In the genomic region with DNA sequence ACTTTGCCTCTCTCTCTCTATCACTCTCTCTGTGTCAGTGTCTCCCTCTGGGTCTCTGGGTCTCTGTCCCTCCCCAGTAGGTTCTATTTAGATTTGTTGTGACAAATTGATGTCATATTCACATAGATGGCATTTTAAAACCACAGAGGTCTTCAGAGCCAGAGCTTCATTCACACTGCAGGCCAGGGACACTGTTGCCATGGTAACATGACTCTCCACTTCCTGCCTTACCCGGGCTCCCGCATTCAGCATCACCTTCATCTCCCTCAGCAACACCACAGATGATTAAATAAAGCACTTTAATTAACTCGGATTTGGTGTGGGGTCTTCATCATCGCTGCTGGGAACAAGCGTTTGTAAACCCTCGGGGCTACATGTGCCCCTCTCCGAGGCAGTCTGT, we compare ENCODE assay signal across 9 cellular contexts.
A peak's percentile ranks its signal among the peaks of the same experiment; 100 is the strongest.
DNase-seq lines count a peak whose midpoint lies in the region; ATAC-seq and TF ChIP-seq lines count a peak whose summit lies in the region.
"Had no signal": no experiment of that assay in that cellular context is flagged by ENCODE, and none has a peak within 500 bp of the region (broad histone marks: within the 10 kb centered on the region; RNA-seq: fewer than 3 reads in every experiment).

No MANE protein-coding gene starts in this region.

- no peak for TF ChIP-seq CTCF in neural progenitor cell (IDR thresholded peaks at IDR 0.05)
- no peak for TF ChIP-seq CTCF in breast epithelium (IDR thresholded peaks at IDR 0.05)

- DNase-seq in activated CD8-positive, alpha-beta memory T cell treated with anti-CD3 and anti-CD28 coated beads, Interleukin-2, amount 10 ng/mL, durations not matched to agents 7 days and 5 days = peak; percentile 65
- DNase-seq in activated CD8-positive, alpha-beta memory T cell treated with anti-CD3 and anti-CD28 coated beads for 24 hours = no peak
- DNase-seq in NCI-H1417 treated with DMSO at 0.1 percent for 48 hours (lab: John Stamatoyannopoulos, UW) (peak; percentile 44), neural progenitor cell (ENCODE audit: low spot score) (peak; percentile 66), germinal center (ENCODE audit: low spot score) (no peak), medulla oblongata (ENCODE audit: extremely low spot score) (no peak), breast epithelium (ENCODE audit: low spot score in 2 of 2) (no peak)
- DNase-seq in activated T-helper 1 cell treated with anti-CD3 and anti-CD28 coated beads, Interleukin-12 subunit alpha, Interleukin-12 subunit beta, Interleukin-2, Interleukin-4 antibody, amounts not matched to agents 30 ng/mL and 10 ng/mL and 1 ng/mL, durations not matched to agents 14 hours and 24 hours and 36 hours (ENCODE audit: low spot score) = peak; percentile 41
- DNase-seq: stimulated activated naive CD4-positive, alpha-beta T cell treated with Interleukin-2 at 50 U/mL for 16 hours had no signal

- no peaks in the 10 kb centered on the region for H3K36me3 Mint-ChIP-seq in activated CD8-positive, alpha-beta memory T cell treated with anti-CD3 and anti-CD28 coated beads, Interleukin-2, amount 10 ng/mL, durations not matched to agents 7 days and 5 days
- H3K36me3 Mint-ChIP-seq in activated T-helper 1 cell treated with anti-CD3 and anti-CD28 coated beads, Interleukin-12 subunit alpha, Interleukin-12 subunit beta, Interleukin-2, Interleukin-4 antibody, amounts not matched to agents 30 ng/mL and 10 ng/mL and 1 ng/mL, durations not matched to agents 14 hours and 24 hours and 36 hours (ENCODE audit: low read depth) = no peaks in the 10 kb centered on the region
- peaks cover 3% of the 10 kb centered on the region for H3K36me3 Mint-ChIP-seq in neural progenitor cell

- peaks cover 18% of the 10 kb centered on the region for H3K4me1 Mint-ChIP-seq in activated CD8-positive, alpha-beta memory T cell treated with anti-CD3 and anti-CD28 coated beads, Interleukin-2, amount 10 ng/mL, durations not matched to agents 7 days and 5 days
- H3K4me1 Mint-ChIP-seq in activated T-helper 1 cell treated with anti-CD3 and anti-CD28 coated beads, Interleukin-12 subunit alpha, Interleukin-12 subunit beta, Interleukin-2, Interleukin-4 antibody, amounts not matched to agents 30 ng/mL and 10 ng/mL and 1 ng/mL, durations not matched to agents 14 hours and 24 hours and 36 hours (ENCODE audit: low read depth) = peaks cover 15% of the 10 kb centered on the region
- peaks cover 25% of the 10 kb centered on the region for H3K4me1 Mint-ChIP-seq in neural progenitor cell

- H3K27me3 Mint-ChIP-seq in activated CD8-positive, alpha-beta memory T cell treated with anti-CD3 and anti-CD28 coated beads, Interleukin-2, amount 10 ng/mL, durations not matched to agents 7 days and 5 days = no peaks in the 10 kb centered on the region
- H3K27me3 Mint-ChIP-seq in activated T-helper 1 cell treated with anti-CD3 and anti-CD28 coated beads, Interleukin-12 subunit alpha, Interleukin-12 subunit beta, Interleukin-2, Interleukin-4 antibody, amounts not matched to agents 30 ng/mL and 10 ng/mL and 1 ng/mL, durations not matched to agents 14 hours and 24 hours and 36 hours (ENCODE audit: insufficient read depth) = no peaks in the 10 kb centered on the region
- peaks cover 16% of the 10 kb centered on the region for H3K27me3 Mint-ChIP-seq in neural progenitor cell (ENCODE audit: insufficient read depth, low read depth)

- H3K4me2 ChIP-seq in neural progenitor cell = no peak overlapping the region

- no peak overlapping the region for H3K4me3 Mint-ChIP-seq in activated CD8-positive, alpha-beta memory T cell treated with anti-CD3 and anti-CD28 coated beads, Interleukin-2, amount 10 ng/mL, durations not matched to agents 7 days and 5 days
- no peak overlapping the region for H3K4me3 Mint-ChIP-seq in activated T-helper 1 cell treated with anti-CD3 and anti-CD28 coated beads, Interleukin-12 subunit alpha, Interleukin-12 subunit beta, Interleukin-2, Interleukin-4 antibody, amounts not matched to agents 30 ng/mL and 10 ng/mL and 1 ng/mL, durations not matched to agents 14 hours and 24 hours and 36 hours
- H3K4me3 Mint-ChIP-seq in neural progenitor cell = no peak overlapping the region

- no peaks in the 10 kb centered on the region for H3K9me3 ChIP-seq in neural progenitor cell (ENCODE audit: low read depth)
- H3K9me3 ChIP-seq in breast epithelium = no peaks in the 10 kb centered on the region

- H2AFZ ChIP-seq in neural progenitor cell (replicated peaks) = no peak overlapping the region

- ATAC-seq in activated CD8-positive, alpha-beta memory T cell treated with anti-CD3 and anti-CD28 coated beads, Interleukin-2, amount 10 ng/mL, durations not matched to agents 7 days and 5 days = peak; percentile 92

- peak overlapping the region; percentile 30 for H3K27ac Mint-ChIP-seq in activated CD8-positive, alpha-beta memory T cell treated with anti-CD3 and anti-CD28 coated beads, Interleukin-2, amount 10 ng/mL, durations not matched to agents 7 days and 5 days
- H3K27ac Mint-ChIP-seq in activated T-helper 1 cell treated with anti-CD3 and anti-CD28 coated beads, Interleukin-12 subunit alpha, Interleukin-12 subunit beta, Interleukin-2, Interleukin-4 antibody, amounts not matched to agents 30 ng/mL and 10 ng/mL and 1 ng/mL, durations not matched to agents 14 hours and 24 hours and 36 hours = peak overlapping the region; percentile 59
- no peak overlapping the region for H3K27ac Mint-ChIP-seq in neural progenitor cell

- TF ChIP-seq POLR2A in breast epithelium (IDR thresholded peaks at IDR 0.05) = no peak

- H3F3A ChIP-seq in neural progenitor cell (ENCODE audit: low read depth) = no peaks in the 10 kb centered on the region

- H4K20me1 ChIP-seq in neural progenitor cell (ENCODE audit: low read depth) = no peaks in the 10 kb centered on the region

- H3K27ac ChIP-seq in neural progenitor cell (no peak overlapping the region), breast epithelium (no peak overlapping the region)

- no peaks in the 10 kb centered on the region for H3K9me3 Mint-ChIP-seq in activated CD8-positive, alpha-beta memory T cell treated with anti-CD3 and anti-CD28 coated beads, Interleukin-2, amount 10 ng/mL, durations not matched to agents 7 days and 5 days (ENCODE audit: low read depth)
- no peaks in the 10 kb centered on the region for H3K9me3 Mint-ChIP-seq in activated T-helper 1 cell treated with anti-CD3 and anti-CD28 coated beads, Interleukin-12 subunit alpha, Interleukin-12 subunit beta, Interleukin-2, Interleukin-4 antibody, amounts not matched to agents 30 ng/mL and 10 ng/mL and 1 ng/mL, durations not matched to agents 14 hours and 24 hours and 36 hours
- peaks cover 14% of the 10 kb centered on the region for H3K9me3 Mint-ChIP-seq in neural progenitor cell

- intact Hi-C loops in activated T-helper 1 cell treated with anti-CD3 and anti-CD28 coated beads, Interleukin-12 subunit alpha, Interleukin-12 subunit beta, Interleukin-2, Interleukin-4 antibody, amounts not matched to agents 30 ng/mL and 10 ng/mL and 1 ng/mL, durations not matched to agents 14 hours and 24 hours and 36 hours (cut with micrococcal nuclease) = loop anchor here (1.0 kb wide), 1 partner anchor 47 kb away; no protein-coding TSS in a partner anchor
- intact Hi-C loops in breast epithelium (cut with DNase I; ENCODE audit: low total_unique reads) = no loop called here

- no peak overlapping the region for H3K9ac ChIP-seq in neural progenitor cell

- H3K79me2 ChIP-seq in neural progenitor cell (ENCODE audit: low read depth) = no peaks in the 10 kb centered on the region

- CTCF ChIA-PET in activated CD8-positive, alpha-beta memory T cell treated with anti-CD3 and anti-CD28 coated beads, Interleukin-2, amount 10 ng/mL, durations not matched to agents 7 days and 5 days (lab: Charles Lee) = no interaction called here

- no peaks in the 10 kb centered on the region for H3K27me3 ChIP-seq in neural progenitor cell
- no peaks in the 10 kb centered on the region for H3K27me3 ChIP-seq in breast epithelium

- H3K4me3 ChIP-seq in neural progenitor cell (no peak overlapping the region), breast epithelium (no peak overlapping the region)

- H3K36me3 ChIP-seq in neural progenitor cell (no peaks in the 10 kb centered on the region), breast epithelium (no peaks in the 10 kb centered on the region)

- H3K4me1 ChIP-seq in neural progenitor cell (no peaks in the 10 kb centered on the region), breast epithelium (no peaks in the 10 kb centered on the region)

Comparison
In these comparisons a context has a peak if more than half of its experiments do, and no peak if none do; other contexts are left out.
1. DNase-seq: peak in activated CD8-positive, alpha-beta memory T cell treated with anti-CD3 and anti-CD28 coated beads, Interleukin-2, amount 10 ng/mL, durations not matched to agents 7 days and 5 days (single experiment), NCI-H1417 treated with DMSO at 0.1 percent for 48 hours (single experiment), activated T-helper 1 cell treated with anti-CD3 and anti-CD28 coated beads, Interleukin-12 subunit alpha, Interleukin-12 subunit beta, Interleukin-2, Interleukin-4 antibody, amounts not matched to agents 30 ng/mL and 10 ng/mL and 1 ng/mL, durations not matched to agents 14 hours and 24 hours and 36 hours (single experiment) and neural progenitor cell (single experiment); none in activated CD8-positive, alpha-beta memory T cell treated with anti-CD3 and anti-CD28 coated beads for 24 hours (single experiment), germinal center (single experiment), medulla oblongata (single experiment) and breast epithelium (0 of 2).